ENCODE assay signal across 28 cellular contexts in genomic region chr2:181596556-181596955, GRCh38.
"Had no signal": no experiment of that assay in that cellular context is flagged by ENCODE, and none has a peak within 500 bp of the region (broad histone marks: within the 10 kb centered on the region; RNA-seq: fewer than 3 reads in every experiment).

No MANE protein-coding gene starts in this region.

- H3K9me3 Mint-ChIP-seq: immature natural killer cell, naive B cell, natural killer cell, nephron progenitor cell had no signal

- DNase-seq: hypothalamus; immature natural killer cell; kidney; left colon; left lung; lower lobe of right lung; mammary epithelial cell; mesenchymal stem cell; naive B cell; natural killer cell; nephron progenitor cell; ovary; retina; right cardiac atrium; stimulated activated CD4-positive, alpha-beta T cell treated with anti-CD3 and anti-CD28 coated beads, Interleukin-12 subunit alpha, Interleukin-12 subunit beta, amount 100 ng/mL, for 4 hours; stimulated activated CD4-positive, alpha-beta T cell treated with anti-CD3 and anti-CD28 coated beads, Interleukin-15, amount 100 ng/mL, for 24 hours; stimulated activated CD4-positive, alpha-beta T cell treated with anti-CD3 and anti-CD28 coated beads, Interleukin-2, amount 100 ng/mL, for 24 hours; stimulated activated CD4-positive, alpha-beta T cell treated with anti-CD3 and anti-CD28 coated beads, Interleukin-4, amount 100 ng/mL, for 1 hour; stimulated activated naive B cell treated with anti-CD40 and anti-IgM and Interleukin-4, amounts not matched to agents 10 μg/mL and 1 μg/mL and 100 μg/mL, for 72 hours; stimulated activated naive CD8-positive, alpha-beta T cell treated with anti-CD3 and anti-CD28 coated beads, Interleukin-15, Interleukin-2, amounts not matched to agents 100 U/mL and 50 U/mL, for 24 hours; stomach; testis; thyroid gland; transverse colon; upper lobe of left lung had no signal

- H3K27me3 Mint-ChIP-seq: progenitor cell of endocrine pancreas; stimulated activated naive B cell treated with anti-CD40 and anti-IgM and Interleukin-4, amounts not matched to agents 10 μg/mL and 1 μg/mL and 100 μg/mL, for 72 hours had no signal

- ATAC-seq: left colon; left lung; lower lobe of right lung; natural killer cell; right cardiac atrium; sciatic nerve; stimulated activated naive B cell treated with anti-CD40 and anti-IgM and Interleukin-4, amounts not matched to agents 10 μg/mL and 1 μg/mL and 100 μg/mL, for 72 hours; stimulated activated naive CD8-positive, alpha-beta T cell treated with anti-CD3 and anti-CD28 coated beads, Interleukin-15, Interleukin-2, amounts not matched to agents 100 U/mL and 50 U/mL, for 24 hours had no signal

- H3K4me1 Mint-ChIP-seq: immature natural killer cell; naive B cell; natural killer cell; nephron progenitor cell; stimulated activated naive B cell treated with anti-CD40 and anti-IgM and Interleukin-4, amounts not matched to agents 10 μg/mL and 1 μg/mL and 100 μg/mL, for 72 hours had no signal

- H3K4me3 ChIP-seq: left lung, lower lobe of right lung, ovary, skin epidermis, stomach, testis, thyroid gland, transverse colon, upper lobe of left lung had no signal

- H3K36me3 ChIP-seq: left lung, lower lobe of right lung, ovary, stomach, thyroid gland, transverse colon, upper lobe of left lung had no signal

- H3K9me3 ChIP-seq: left lung, lower lobe of right lung, ovary, stomach, testis, thyroid gland, transverse colon, upper lobe of left lung had no signal

- H3K27ac ChIP-seq: left lung, lower lobe of right lung, ovary, skin epidermis, stomach, testis, thyroid gland, transverse colon, upper lobe of left lung had no signal

- H3K4me1 ChIP-seq: left lung, lower lobe of right lung, stomach, testis, thyroid gland, transverse colon, upper lobe of left lung had no signal

- H3K4me3 Mint-ChIP-seq: immature natural killer cell; naive B cell; natural killer cell; nephron progenitor cell; stimulated activated naive B cell treated with anti-CD40 and anti-IgM and Interleukin-4, amounts not matched to agents 10 μg/mL and 1 μg/mL and 100 μg/mL, for 72 hours had no signal

- H3K27me3 ChIP-seq: left lung, ovary, stomach, testis, thyroid gland, transverse colon, upper lobe of left lung had no signal

- H3K36me3 Mint-ChIP-seq: immature natural killer cell; naive B cell; natural killer cell; stimulated activated naive B cell treated with anti-CD40 and anti-IgM and Interleukin-4, amounts not matched to agents 10 μg/mL and 1 μg/mL and 100 μg/mL, for 72 hours had no signal

- H3K27ac Mint-ChIP-seq: immature natural killer cell; natural killer cell; nephron progenitor cell; progenitor cell of endocrine pancreas; stimulated activated naive B cell treated with anti-CD40 and anti-IgM and Interleukin-4, amounts not matched to agents 10 μg/mL and 1 μg/mL and 100 μg/mL, for 72 hours had no signal
